In genomic region chr9:4762889-4763521, GRCh38 we compare ENCODE assay signal across 7 cellular contexts. TPM values are rescaled to one million over a fixed set of nuclear protein-coding genes. Genes with fewer than 3 reads are reported as not detected.
DNase-seq lines count a peak whose midpoint lies in the region; ATAC-seq and TF ChIP-seq lines count a peak whose summit lies in the region.

No MANE protein-coding gene starts in this region.

- no peaks in the 10 kb centered on the region for H3K79me2 ChIP-seq in hepatocyte

- WGBS in hepatocyte (ENCODE audit: low lambda C conversion rate, missing lambda C conversion rate): 41% methylated on average over 14 of the region's 14 CpGs

- CTCF ChIA-PET in activated CD8-positive, alpha-beta T cell treated with anti-CD3 and anti-CD28 coated beads, Interleukin-2, amount 10 ng/mL, durations not matched to agents 7 days and 5 days (lab: Charles Lee): interaction anchor here (0.6 to 6.0 kb wide), 47 partner anchors 8 to 827 kb away, joined by 3 to 51 read pairs (median 4); partner anchors contain the start of genes INSL6, JAK2 and RCL1

- no peak overlapping the region for H3K27ac ChIP-seq in hepatocyte

- H3K9me3 Mint-ChIP-seq in activated CD8-positive, alpha-beta T cell treated with anti-CD3 and anti-CD28 coated beads, Interleukin-2, amount 10 ng/mL, durations not matched to agents 7 days and 5 days (ENCODE audit: insufficient read depth): no peaks in the 10 kb centered on the region

- no peaks in the 10 kb centered on the region for H3K27me3 ChIP-seq in hepatocyte
- H3K27me3 ChIP-seq in skeletal muscle satellite cell (ENCODE audit: control insufficient read depth, insufficient read depth, low read length): peaks cover 10% of the 10 kb centered on the region

- H3K4me3 ChIP-seq in hepatocyte (no peak overlapping the region), skeletal muscle satellite cell (ENCODE audit: low read length) (peak overlapping the region; percentile 10)

- H3K4me2 ChIP-seq in hepatocyte (peak overlapping the region; percentile 71), skeletal muscle satellite cell (ENCODE audit: low read length) (peak overlapping the region; percentile 63)

- ATAC-seq in GM19397 (IDR thresholded peaks at IDR 0.05; ENCODE audit: unreplicated experiment): peak; percentile 24
- ATAC-seq in HG03460 (IDR thresholded peaks at IDR 0.05; ENCODE audit: unreplicated experiment): peak; percentile 19
- peak; percentile 14 for ATAC-seq in activated CD8-positive, alpha-beta T cell treated with anti-CD3 and anti-CD28 coated beads, Interleukin-2, amount 10 ng/mL, durations not matched to agents 7 days and 5 days
- no peak for ATAC-seq in GM21423 (IDR thresholded peaks at IDR 0.05; ENCODE audit: unreplicated experiment)

- H3K4me3 Mint-ChIP-seq in activated CD8-positive, alpha-beta T cell treated with anti-CD3 and anti-CD28 coated beads, Interleukin-2, amount 10 ng/mL, durations not matched to agents 7 days and 5 days: peak overlapping the region; percentile 50

- H3K36me3 ChIP-seq in hepatocyte (replicated peaks; ENCODE audit: insufficient read depth, low read depth) (no peaks in the 10 kb centered on the region), skeletal muscle satellite cell (ENCODE audit: insufficient read depth, low read length) (no peaks in the 10 kb centered on the region)

- DNase-seq in activated CD8-positive, alpha-beta T cell treated with anti-CD3 and anti-CD28 coated beads, Interleukin-2, amount 10 ng/mL, durations not matched to agents 7 days and 5 days: no peak
- peak; percentile 24 for DNase-seq in hepatocyte (ENCODE audit: low spot score)
- no peak for DNase-seq in glomerular visceral epithelial cell (ENCODE audit: extremely low spot score)

- H3K4me1 Mint-ChIP-seq in activated CD8-positive, alpha-beta T cell treated with anti-CD3 and anti-CD28 coated beads, Interleukin-2, amount 10 ng/mL, durations not matched to agents 7 days and 5 days (ENCODE audit: low read depth): peaks cover 20% of the 10 kb centered on the region

- peak overlapping the region; percentile 62 for H3K27ac Mint-ChIP-seq in activated CD8-positive, alpha-beta T cell treated with anti-CD3 and anti-CD28 coated beads, Interleukin-2, amount 10 ng/mL, durations not matched to agents 7 days and 5 days

- no peaks in the 10 kb centered on the region for H3K4me1 ChIP-seq in hepatocyte (ENCODE audit: insufficient read depth)
- peaks cover 9% of the 10 kb centered on the region for H3K4me1 ChIP-seq in skeletal muscle satellite cell (ENCODE audit: control insufficient read depth, insufficient read depth, low read length)

- H2AFZ ChIP-seq in hepatocyte: peak overlapping the region; percentile 36

- TF ChIP-seq CTCF in hepatocyte (IDR thresholded peaks at IDR 0.05; ENCODE audit: poor library complexity): no peak

- no peaks in the 10 kb centered on the region for H4K20me1 ChIP-seq in hepatocyte (ENCODE audit: insufficient read depth, poor library complexity, severe bottlenecking)

- H3K9me3 ChIP-seq in hepatocyte (ENCODE audit: low read depth): no peaks in the 10 kb centered on the region
- H3K9me3 ChIP-seq in skeletal muscle satellite cell (replicated peaks; ENCODE audit: low read length): no peaks in the 10 kb centered on the region

- H3K36me3 Mint-ChIP-seq in activated CD8-positive, alpha-beta T cell treated with anti-CD3 and anti-CD28 coated beads, Interleukin-2, amount 10 ng/mL, durations not matched to agents 7 days and 5 days (ENCODE audit: low read depth): no peaks in the 10 kb centered on the region

- H3K9ac ChIP-seq in skeletal muscle satellite cell (ENCODE audit: low read depth, low read length): peak overlapping the region; percentile 35

- H3K9me2 ChIP-seq in hepatocyte (replicated peaks; ENCODE audit: insufficient read depth): no peaks in the 10 kb centered on the region

- POLR2A ChIA-PET in activated CD8-positive, alpha-beta T cell treated with anti-CD3 and anti-CD28 coated beads, Interleukin-2, amount 10 ng/mL, durations not matched to agents 7 days and 5 days (lab: Charles Lee): interaction anchor here (0.6 to 0.7 kb wide), 2 partner anchors 223 to 1669 kb away, joined by 3 read pairs; no protein-coding TSS in a partner anchor

- peaks cover 15% of the 10 kb centered on the region for H3K27me3 Mint-ChIP-seq in activated CD8-positive, alpha-beta T cell treated with anti-CD3 and anti-CD28 coated beads, Interleukin-2, amount 10 ng/mL, durations not matched to agents 7 days and 5 days (ENCODE audit: low read depth)

RNA-seq across cellular contexts. Expression of gene AK3, which starts 22.0 kb away (rescaled TPM):
- total RNA-seq in activated CD8-positive, alpha-beta T cell treated with anti-CD3 and anti-CD28 coated beads, Interleukin-2, amount 10 ng/mL, durations not matched to agents 7 days and 5 days: 10 to 100 TPM; 34.8 to 35.4 TPM
- 121 and 141 TPM in 2 replicates for total RNA-seq in hepatocyte
- polyA plus RNA-seq in hepatocyte: 72.6 and 102 TPM in 2 replicates
- total RNA-seq in skeletal muscle satellite cell (2012; rRNA removed): 37.4 and 55.8 TPM in 2 replicates

RNA-seq across cellular contexts. Expression of gene RCL1, which starts 29.7 kb away (rescaled TPM):
- 10 to 100 TPM; 16.8 TPM for total RNA-seq in activated CD8-positive, alpha-beta T cell treated with anti-CD3 and anti-CD28 coated beads, Interleukin-2, amount 10 ng/mL, durations not matched to agents 7 days and 5 days
- total RNA-seq in hepatocyte: 25.6 and 38.9 TPM in 2 replicates
- polyA plus RNA-seq in hepatocyte: 20.9 and 30.1 TPM in 2 replicates
- 12.2 and 16.4 TPM in 2 replicates for total RNA-seq in skeletal muscle satellite cell (2012; rRNA removed)
